11 cellular contexts compared by ENCODE assay signal in genomic region chr18:10453261-10453884, GRCh38. TPM values are rescaled to one million over a fixed set of nuclear protein-coding genes. Genes with fewer than 3 reads are reported as not detected.
DNase-seq lines count a peak whose midpoint lies in the region; ATAC-seq and TF ChIP-seq lines count a peak whose summit lies in the region.
"Had no signal": no experiment of that assay in that cellular context is flagged by ENCODE, and none has a peak within 500 bp of the region (broad histone marks: within the 10 kb centered on the region; RNA-seq: fewer than 3 reads in every experiment).

No MANE protein-coding gene starts in this region.

- H3K9me3 Mint-ChIP-seq in T-helper 2 cell treated with Interferon-gamma antibody and Interleukin-4, amounts not matched to agents 5 μg/mL and 100 μg/mL, for 36 hours, result no peaks in the 10 kb centered on the region
- H3K9me3 Mint-ChIP-seq: activated CD4-positive, alpha-beta T cell treated with anti-CD3 and anti-CD28 coated beads, Interleukin-2, amount 10 ng/mL, durations not matched to agents 7 days and 5 days had no signal

- H3K27ac ChIP-seq in Peyer's patch (peak overlapping the region; percentile 65 to 82 (median 74)), esophagus (ENCODE audit: low read depth in 2 of 2, low read length in 1 of 2) (peak overlapping the region; percentile 73 to 84), substantia nigra (ENCODE audit: low read depth, low read length, poor library complexity, severe bottlenecking) (peak overlapping the region; percentile 98)

- H3K4me1 ChIP-seq in Peyer's patch (peaks cover 0 to 3% (median 0%) of the 10 kb centered on the region in 4 donors), esophagus (ENCODE audit: control insufficient read depth in 2 of 2, insufficient read depth in 2 of 2, low read length in 1 of 2) (no peaks in the 10 kb centered on the region), mucosa of descending colon (ENCODE audit: low read depth) (no peaks in the 10 kb centered on the region)

- no peak for TF ChIP-seq CTCF in Peyer's patch (IDR thresholded peaks at IDR 0.05)
- no peak for TF ChIP-seq CTCF in mucosa of descending colon (IDR thresholded peaks at IDR 0.05)

- H3K36me3 ChIP-seq in Peyer's patch, result no peaks in the 10 kb centered on the region
- H3K36me3 ChIP-seq in esophagus (ENCODE audit: control insufficient read depth in 2 of 2, insufficient read depth in 2 of 2, low read length in 1 of 2), result no peaks in the 10 kb centered on the region
- H3K36me3 ChIP-seq in mucosa of descending colon (ENCODE audit: low read depth), result no peaks in the 10 kb centered on the region

- H3K27me3 ChIP-seq in Peyer's patch, result peaks cover 0 to 4% of the 10 kb centered on the region in 2 donors
- no peaks in the 10 kb centered on the region for H3K27me3 ChIP-seq in esophagus (ENCODE audit: control insufficient read depth in 1 of 2, insufficient read depth in 2 of 2, low read length in 2 of 2)

- ATAC-seq in mucosa of descending colon (no peak), GM19397 (IDR thresholded peaks at IDR 0.05; ENCODE audit: unreplicated experiment) (no peak)
- ATAC-seq: HCT116 had no signal

- no peak overlapping the region for H3K27ac Mint-ChIP-seq in T-helper 2 cell treated with Interferon-gamma antibody and Interleukin-4, amounts not matched to agents 5 μg/mL and 100 μg/mL, for 36 hours
- H3K27ac Mint-ChIP-seq: activated CD4-positive, alpha-beta T cell treated with anti-CD3 and anti-CD28 coated beads, Interleukin-2, amount 10 ng/mL, durations not matched to agents 7 days and 5 days had no signal

- H3K4me3 ChIP-seq in Peyer's patch (peak overlapping the region in 1 of 4 donors; percentile 57), esophagus (ENCODE audit: low read depth in 1 of 2, low read length in 2 of 2) (no peak overlapping the region), mucosa of descending colon (no peak overlapping the region)

- intact Hi-C loops in mucosa of descending colon (cut with DNase I, micrococcal nuclease), result no loop called here

- TF ChIP-seq POLR2A in Peyer's patch (IDR thresholded peaks at IDR 0.05), result no peak

- WGBS in esophagus, 2 donors, result 36 to 53% methylated on average over 15 of the region's 15 CpGs

- no peak for DNase-seq in Peyer's patch
- peak; percentile 62 for DNase-seq in medulla oblongata (ENCODE audit: extremely low spot score)
- no peak for DNase-seq in substantia nigra (lab: John Stamatoyannopoulos, UW)
- DNase-seq in mucosa of descending colon, result no peak
- no peak for DNase-seq in T-helper 2 cell treated with Interferon-gamma antibody and Interleukin-4, amounts not matched to agents 5 μg/mL and 100 μg/mL, for 36 hours (ENCODE audit: low spot score)
- no peak for DNase-seq in AG08395 (ENCODE audit: low spot score)
- DNase-seq: activated CD4-positive, alpha-beta T cell treated with anti-CD3 and anti-CD28 coated beads, Interleukin-2, amount 10 ng/mL, durations not matched to agents 7 days and 5 days; NCI-H1694 had no signal

- peaks cover 77% of the 10 kb centered on the region for H3K27me3 Mint-ChIP-seq in T-helper 2 cell treated with Interferon-gamma antibody and Interleukin-4, amounts not matched to agents 5 μg/mL and 100 μg/mL, for 36 hours (ENCODE audit: low read depth)

- H3K36me3 Mint-ChIP-seq in T-helper 2 cell treated with Interferon-gamma antibody and Interleukin-4, amounts not matched to agents 5 μg/mL and 100 μg/mL, for 36 hours (ENCODE audit: low read depth), result no peaks in the 10 kb centered on the region

- H3K9me3 ChIP-seq in Peyer's patch (no peaks in the 10 kb centered on the region), esophagus (ENCODE audit: control insufficient read depth in 2 of 2, insufficient read depth in 1 of 2, low read depth in 1 of 2, low read length in 1 of 2) (no peaks in the 10 kb centered on the region), mucosa of descending colon (no peaks in the 10 kb centered on the region)

- H3K4me3 Mint-ChIP-seq in T-helper 2 cell treated with Interferon-gamma antibody and Interleukin-4, amounts not matched to agents 5 μg/mL and 100 μg/mL, for 36 hours, result no peak overlapping the region
- H3K4me3 Mint-ChIP-seq: activated CD4-positive, alpha-beta T cell treated with anti-CD3 and anti-CD28 coated beads, Interleukin-2, amount 10 ng/mL, durations not matched to agents 7 days and 5 days had no signal

- no peaks in the 10 kb centered on the region for H3K4me1 Mint-ChIP-seq in T-helper 2 cell treated with Interferon-gamma antibody and Interleukin-4, amounts not matched to agents 5 μg/mL and 100 μg/mL, for 36 hours (ENCODE audit: low read depth)

RNA-seq across cellular contexts. Expression of gene APCDD1, which starts 1.1 kb away (rescaled TPM):
- total RNA-seq in Peyer's patch (10 to 100 TPM in 3 of 4 donors, 1 to 10 TPM in 1; 5.4 to 18.2 (median 17.0) TPM), mucosa of descending colon (10 to 100 TPM in 2 of 3 donors, 1 to 10 TPM in 1; 3.8 to 29.7 (median 15.2) TPM)
- 10 to 100 TPM; 16.2 to 43.1 TPM for polyA plus RNA-seq in esophagus
- total RNA-seq: activated CD4-positive, alpha-beta T cell treated with anti-CD3 and anti-CD28 coated beads, Interleukin-2, amount 10 ng/mL, durations not matched to agents 7 days and 5 days had no signal
